Comparison of ENCODE assay signal across 9 cellular contexts in the genomic region with DNA sequence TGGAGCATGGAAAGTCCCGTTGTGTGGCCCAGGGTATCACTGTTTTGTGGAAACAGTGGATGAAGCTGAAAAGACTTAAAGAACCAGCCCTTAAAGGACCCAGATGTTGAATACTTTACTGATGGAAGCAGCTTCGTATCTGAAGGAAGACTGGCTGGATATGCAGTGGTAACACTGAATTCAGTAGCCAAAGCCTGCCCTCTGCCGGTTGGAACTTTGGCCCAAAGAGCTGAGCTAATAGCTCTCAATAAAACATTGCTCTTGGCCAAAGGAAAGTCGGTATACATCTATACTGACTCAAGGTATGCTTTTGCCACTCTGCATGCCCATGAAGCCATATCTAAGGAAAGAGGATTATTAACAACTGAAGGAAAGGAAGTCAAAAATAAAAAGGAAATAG.
DNase-seq lines count a peak whose midpoint lies in the region; TF ChIP-seq lines count a peak whose summit lies in the region.
"Had no signal": no experiment of that assay in that cellular context is flagged by ENCODE, and none has a peak within 500 bp of the region (broad histone marks: within the 10 kb centered on the region; RNA-seq: fewer than 3 reads in every experiment).

No MANE protein-coding gene starts in this region.

- intact Hi-C loops in activated CD4-positive, alpha-beta T cell treated with anti-CD3 and anti-CD28 coated beads, Interleukin-2, amount 10 ng/mL, durations not matched to agents 24 days and 14 days (cut with micrococcal nuclease) = loop anchor here (5.0 kb wide), 1 partner anchor 802 kb away; no protein-coding TSS in a partner anchor

- no peak overlapping the region for H3K27ac ChIP-seq in 22Rv1

- DNase-seq in MV-4-11 (lab: John Stamatoyannopoulos, UW) (peak; percentile 13), foreskin fibroblast (peak; percentile 12 to 50), nucleus accumbens (lab: John Stamatoyannopoulos, UW) (peak in 30 of 56 donors; percentile 1 to 66 (median 10)), NCI-H2107 (lab: John Stamatoyannopoulos, UW) (no peak)
- peak; percentile 69 for DNase-seq in activated CD4-positive, alpha-beta T cell treated with anti-CD3 and anti-CD28 coated beads, Interleukin-2, amount 10 ng/mL, durations not matched to agents 24 days and 14 days
- no peak for DNase-seq in activated CD4-positive, CD25-positive, alpha-beta regulatory T cell treated with anti-CD3 and anti-CD28 coated beads, Interleukin-2, amount 50 U/mL, for 72 hours

- H3K27ac Mint-ChIP-seq in activated CD4-positive, alpha-beta T cell treated with anti-CD3 and anti-CD28 coated beads, Interleukin-2, amount 10 ng/mL, durations not matched to agents 24 days and 14 days = no peak overlapping the region

- no peak overlapping the region for H3K4me3 Mint-ChIP-seq in activated CD4-positive, alpha-beta T cell treated with anti-CD3 and anti-CD28 coated beads, Interleukin-2, amount 10 ng/mL, durations not matched to agents 24 days and 14 days
- H3K4me3 Mint-ChIP-seq: central memory CD8-positive, alpha-beta T cell had no signal

- H3K9me3 Mint-ChIP-seq in activated CD4-positive, alpha-beta T cell treated with anti-CD3 and anti-CD28 coated beads, Interleukin-2, amount 10 ng/mL, durations not matched to agents 24 days and 14 days = peaks cover 6% of the 10 kb centered on the region

- TF ChIP-seq CTCF in 22Rv1 (IDR thresholded peaks at IDR 0.05) (peak; percentile 77), GM12873 (IDR thresholded peaks at IDR 0.05; ENCODE audit: insufficient read depth, low read depth, low read length, missing control alignments) (peak; percentile 32), foreskin fibroblast (IDR thresholded peaks at IDR 0.05; ENCODE audit: low read depth, low read length) (peak; percentile 50)

- H3K27me3 Mint-ChIP-seq in activated CD4-positive, alpha-beta T cell treated with anti-CD3 and anti-CD28 coated beads, Interleukin-2, amount 10 ng/mL, durations not matched to agents 24 days and 14 days = no peaks in the 10 kb centered on the region
- H3K27me3 Mint-ChIP-seq: central memory CD8-positive, alpha-beta T cell had no signal

- H3K4me3 ChIP-seq in foreskin fibroblast (ENCODE audit: low read depth in 1 of 2, low read length in 2 of 2) = no peak overlapping the region

- H3K36me3 Mint-ChIP-seq in activated CD4-positive, alpha-beta T cell treated with anti-CD3 and anti-CD28 coated beads, Interleukin-2, amount 10 ng/mL, durations not matched to agents 24 days and 14 days (ENCODE audit: low read depth) = no peaks in the 10 kb centered on the region

- H3K4me1 Mint-ChIP-seq in activated CD4-positive, alpha-beta T cell treated with anti-CD3 and anti-CD28 coated beads, Interleukin-2, amount 10 ng/mL, durations not matched to agents 24 days and 14 days = no peaks in the 10 kb centered on the region
- H3K4me1 Mint-ChIP-seq: central memory CD8-positive, alpha-beta T cell had no signal

Comparison
In these comparisons a context has a peak if more than half of its experiments do, and no peak if none do; other contexts are left out.
1. DNase-seq: peak in MV-4-11 (single experiment), activated CD4-positive, alpha-beta T cell treated with anti-CD3 and anti-CD28 coated beads, Interleukin-2, amount 10 ng/mL, durations not matched to agents 24 days and 14 days (single experiment), foreskin fibroblast (2 of 2) and nucleus accumbens (30 of 56); none in NCI-H2107 (single experiment) and activated CD4-positive, CD25-positive, alpha-beta regulatory T cell treated with anti-CD3 and anti-CD28 coated beads, Interleukin-2, amount 50 U/mL, for 72 hours (single experiment).
2. Peak in every context shown above with its lines, with median percentiles within 50 percentile points of each other: CTCF ChIP-seq.